Comparison of ENCODE assay signal across 15 cellular contexts in the genomic region with DNA sequence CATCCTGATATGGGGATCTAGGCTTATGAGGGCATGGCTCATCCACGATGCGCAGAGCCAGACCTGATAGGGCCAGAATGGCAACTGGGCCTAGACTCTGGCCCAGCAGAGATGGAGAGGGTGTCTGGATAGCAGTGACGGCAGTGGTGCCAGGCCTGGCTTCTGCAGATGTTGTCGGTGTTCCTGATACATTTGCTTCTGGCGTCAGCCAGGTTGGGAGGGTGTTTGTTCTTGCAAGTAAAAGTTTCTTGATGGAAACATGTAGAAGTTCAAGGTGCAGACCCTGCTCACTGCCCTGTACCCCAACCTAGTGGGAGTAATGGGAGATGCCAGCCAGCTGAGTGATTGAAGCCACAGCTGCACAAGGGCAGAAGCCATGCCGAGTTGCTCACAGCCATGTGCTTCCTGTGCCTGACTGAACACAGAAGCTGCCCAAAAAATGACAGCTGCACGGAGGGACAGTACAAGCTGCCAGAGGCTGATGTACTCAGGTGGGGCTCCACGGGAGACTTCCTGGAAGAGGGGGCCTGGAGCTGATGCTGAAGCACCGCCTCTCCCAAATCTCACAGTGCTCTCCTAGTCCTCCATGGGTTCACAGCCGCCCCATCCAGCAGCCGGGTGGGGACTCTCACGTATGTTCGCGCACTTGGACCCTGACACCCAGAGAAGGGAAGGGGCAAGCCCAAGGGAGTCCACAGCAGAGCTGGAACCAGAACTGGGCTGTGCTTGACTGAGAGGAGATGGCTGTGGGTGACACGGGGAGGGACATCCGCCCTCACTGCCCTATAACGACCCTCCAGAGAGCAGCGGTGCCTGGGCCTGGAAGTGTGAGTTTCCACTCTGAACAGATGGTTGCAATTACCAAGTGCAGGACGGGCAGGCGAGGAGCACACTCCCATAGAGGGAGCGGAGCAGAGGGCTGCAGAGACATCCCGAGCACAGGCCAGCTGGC.
DNase-seq lines count a peak whose midpoint lies in the region; ATAC-seq, FAIRE-seq and TF ChIP-seq lines count a peak whose summit lies in the region.
"Had no signal": no experiment of that assay in that cellular context is flagged by ENCODE, and none has a peak within 500 bp of the region (broad histone marks: within the 10 kb centered on the region; RNA-seq: fewer than 3 reads in every experiment).

No MANE protein-coding gene starts in this region.

- no peak overlapping the region for H3K27ac ChIP-seq in psoas muscle
- H3K27ac ChIP-seq: colonic mucosa, prostate gland had no signal

- H3K4me3 Mint-ChIP-seq in glutamatergic neuron (ENCODE audit: unreplicated experiment): peak overlapping the region; percentile 42
- H3K4me3 Mint-ChIP-seq: activated CD4-positive, alpha-beta memory T cell treated with anti-CD3 and anti-CD28 coated beads for 36 hours; activated naive CD4-positive, alpha-beta T cell treated with anti-CD3 and anti-CD28 coated beads, Interleukin-2, amount 50 U/mL, for 24 hours had no signal

- no peaks in the 10 kb centered on the region for H3K36me3 ChIP-seq in psoas muscle (ENCODE audit: insufficient read depth in 1 of 2, low read depth in 1 of 2)
- H3K36me3 ChIP-seq: colonic mucosa, prostate gland had no signal

- H3K4me3 ChIP-seq in psoas muscle: no peak overlapping the region
- H3K4me3 ChIP-seq: colonic mucosa, prostate gland had no signal

- H3K36me3 Mint-ChIP-seq in glutamatergic neuron (ENCODE audit: unreplicated experiment): peaks cover 8% of the 10 kb centered on the region
- H3K36me3 Mint-ChIP-seq: activated CD4-positive, alpha-beta memory T cell treated with anti-CD3 and anti-CD28 coated beads for 36 hours; activated naive CD4-positive, alpha-beta T cell treated with anti-CD3 and anti-CD28 coated beads, Interleukin-2, amount 50 U/mL, for 24 hours had no signal

- CTCF ChIA-PET in HEK293T (lab: Yijun Ruan, JAX): interaction anchor here (0.7 kb wide), 1 partner anchor 92 kb away, joined by 3 read pairs; no protein-coding TSS in a partner anchor

- H3K9me3 Mint-ChIP-seq in glutamatergic neuron (ENCODE audit: unreplicated experiment): peaks cover 19% of the 10 kb centered on the region
- H3K9me3 Mint-ChIP-seq: activated naive CD4-positive, alpha-beta T cell treated with anti-CD3 and anti-CD28 coated beads, Interleukin-2, amount 50 U/mL, for 24 hours had no signal

- TF ChIP-seq CTCF in glutamatergic neuron (IDR thresholded peaks at IDR 0.05; ENCODE audit: partially characterized antibody, unreplicated experiment) (no peak), psoas muscle (IDR thresholded peaks at IDR 0.05) (no peak)

- peaks cover 10% of the 10 kb centered on the region for H3K27me3 Mint-ChIP-seq in glutamatergic neuron (ENCODE audit: unreplicated experiment)
- H3K27me3 Mint-ChIP-seq: activated CD4-positive, alpha-beta memory T cell treated with anti-CD3 and anti-CD28 coated beads for 36 hours; activated naive CD4-positive, alpha-beta T cell treated with anti-CD3 and anti-CD28 coated beads, Interleukin-2, amount 50 U/mL, for 24 hours had no signal

- no peak for FAIRE-seq in RCC 7860 (lab: Jason Lieb, UNC)

- DNase-seq in GM03348 (ENCODE audit: low spot score) (peak; percentile 90), RPMI7951 (ENCODE audit: low read depth) (peak; percentile 11), glutamatergic neuron (peak; percentile 65), psoas muscle (peak; percentile 46 to 72), RCC 7860 (ENCODE audit: low spot score) (no peak), HEK293T (ENCODE audit: extremely low spot score) (no peak)
- no peak for DNase-seq in stimulated activated CD4-positive, alpha-beta T cell treated with anti-CD3 and anti-CD28 coated beads, Interleukin-1b, Interleukin-23, amount 100 ng/mL, for 48 hours
- DNase-seq: activated CD4-positive, alpha-beta memory T cell treated with anti-CD3 and anti-CD28 coated beads for 36 hours; colonic mucosa; mammary epithelial cell; NCI-H2029; OCI-M1 had no signal

- H3K4me1 Mint-ChIP-seq in glutamatergic neuron (ENCODE audit: low read depth, unreplicated experiment): peaks cover 18% of the 10 kb centered on the region
- H3K4me1 Mint-ChIP-seq: activated naive CD4-positive, alpha-beta T cell treated with anti-CD3 and anti-CD28 coated beads, Interleukin-2, amount 50 U/mL, for 24 hours had no signal

- peak overlapping the region; percentile 91 for H3K27ac Mint-ChIP-seq in glutamatergic neuron (ENCODE audit: unreplicated experiment)
- H3K27ac Mint-ChIP-seq: activated CD4-positive, alpha-beta memory T cell treated with anti-CD3 and anti-CD28 coated beads for 36 hours; activated naive CD4-positive, alpha-beta T cell treated with anti-CD3 and anti-CD28 coated beads, Interleukin-2, amount 50 U/mL, for 24 hours had no signal

- H3K27me3 ChIP-seq in psoas muscle (ENCODE audit: insufficient read depth in 3 of 3, low read length in 2 of 3): no peaks in the 10 kb centered on the region
- H3K27me3 ChIP-seq: colonic mucosa had no signal

- POLR2A ChIA-PET in HEK293T (lab: Yijun Ruan, JAX): no interaction called here

- 36 to 46% (median 38%) methylated on average over 22 of the region's 22 CpGs for WGBS in psoas muscle, 3 donors

- peaks cover 23% of the 10 kb centered on the region for H3K4me1 ChIP-seq in psoas muscle
- H3K4me1 ChIP-seq: colonic mucosa had no signal

- peaks cover 10% of the 10 kb centered on the region for H3K9me3 ChIP-seq in psoas muscle
- H3K9me3 ChIP-seq: colonic mucosa, prostate gland had no signal

- ATAC-seq in psoas muscle (peak; percentile 31 to 59 (median 45)), HG03045 (IDR thresholded peaks at IDR 0.05; ENCODE audit: unreplicated experiment) (no peak)

- intact Hi-C loops in psoas muscle (cut with DNase I): loop anchor here in 1 of 2 donors (10.0 kb wide), 1 partner anchor 276 kb away; no protein-coding TSS in a partner anchor

TF ChIP-seq in HEK293T, 16 proteins besides CTCF, POLR2A, EP300 and RAD21:
- TF ChIP-seq BHLHE40 (IDR thresholded peaks at IDR 0.05; ENCODE audit: borderline replicate concordance) (no peak), FOXA1 (IDR thresholded peaks at IDR 0.05) (no peak), ELF4 (IDR thresholded peaks at IDR 0.05) (no peak), FOXM1 (IDR thresholded peaks at IDR 0.05; ENCODE audit: borderline replicate concordance) (no peak), CTBP1 (IDR thresholded peaks at IDR 0.05; ENCODE audit: borderline replicate concordance) (no peak), SUZ12 (IDR thresholded peaks at IDR 0.05) (no peak), ARNT (IDR thresholded peaks at IDR 0.05) (no peak), NFRKB (IDR thresholded peaks at IDR 0.05) (no peak), SP1 (IDR thresholded peaks at IDR 0.05) (no peak), L3MBTL2 (conservative IDR thresholded peaks at IDR 0.05) (no peak), LEF1 (IDR thresholded peaks at IDR 0.05; ENCODE audit: borderline replicate concordance) (no peak)
- TF ChIP-seq, protein P1, sequence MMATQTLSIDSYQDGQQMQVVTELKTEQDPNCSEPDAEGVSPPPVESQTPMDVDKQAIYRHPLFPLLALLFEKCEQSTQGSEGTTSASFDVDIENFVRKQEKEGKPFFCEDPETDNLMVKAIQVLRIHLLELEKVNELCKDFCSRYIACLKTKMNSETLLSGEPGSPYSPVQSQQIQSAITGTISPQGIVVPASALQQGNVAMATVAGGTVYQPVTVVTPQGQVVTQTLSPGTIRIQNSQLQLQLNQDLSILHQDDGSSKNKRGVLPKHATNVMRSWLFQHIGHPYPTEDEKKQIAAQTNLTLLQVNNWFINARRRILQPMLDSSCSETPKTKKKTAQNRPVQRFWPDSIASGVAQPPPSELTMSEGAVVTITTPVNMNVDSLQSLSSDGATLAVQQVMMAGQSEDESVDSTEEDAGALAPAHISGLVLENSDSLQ (IDR thresholded peaks at IDR 0.05): no peak

Comparison
In these comparisons a context has a peak if more than half of its experiments do, and no peak if none do; other contexts are left out.
1. DNase-seq: peak in GM03348 (single experiment), RPMI7951 (single experiment), glutamatergic neuron (single experiment) and psoas muscle (2 of 2); none in RCC 7860 (single experiment), HEK293T (single experiment) and stimulated activated CD4-positive, alpha-beta T cell treated with anti-CD3 and anti-CD28 coated beads, Interleukin-1b, Interleukin-23, amount 100 ng/mL, for 48 hours (single experiment).